Comparison of ENCODE assay signal across 17 cellular contexts in genomic region chr9:89470239-89470638, GRCh38. TPM values are rescaled to one million over a fixed set of nuclear protein-coding genes. Genes with fewer than 3 reads are reported as not detected.
A peak's percentile ranks its signal among the peaks of the same experiment; 100 is the strongest.
DNase-seq lines count a peak whose midpoint lies in the region; ATAC-seq, FAIRE-seq and TF ChIP-seq lines count a peak whose summit lies in the region.
"Had no signal": no experiment of that assay in that cellular context is flagged by ENCODE, and none has a peak within 500 bp of the region (broad histone marks: within the 10 kb centered on the region; RNA-seq: fewer than 3 reads in every experiment).

No MANE protein-coding gene starts in this region.

- H3K4me1 ChIP-seq in A673 (ENCODE audit: insufficient read depth, low read length, poor library complexity, severe bottlenecking) (no peaks in the 10 kb centered on the region), suprapubic skin (peaks cover 2% of the 10 kb centered on the region)

- no peak for TF ChIP-seq EP300 in suprapubic skin (IDR thresholded peaks at IDR 0.05)

- peak; percentile 8 for DNase-seq in NCI-H146 (lab: John Stamatoyannopoulos, UW)
- DNase-seq in NCI-H146 treated with DMSO at 0.1 percent for 48 hours (lab: John Stamatoyannopoulos, UW; ENCODE audit: unreplicated experiment) = no peak
- no peak for DNase-seq in GM12891 (ENCODE audit: insufficient read length, low spot score)
- DNase-seq in T-helper 17 cell = no peak
- DNase-seq in glutamatergic neuron = no peak
- DNase-seq in A673 (ENCODE audit: low spot score) = no peak
- DNase-seq in suprapubic skin (ENCODE audit: low spot score in 2 of 2) = no peak
- DNase-seq: activated CD4-positive, alpha-beta T cell treated with anti-CD3 and anti-CD28 coated beads for 1 hour; cortex of kidney; KBM-7; NCI-H1694 treated with DMSO at 0.1 percent for 48 hours; SK-N-SH; small intestine; thyroid gland had no signal

- H3K27ac Mint-ChIP-seq in T-helper 17 cell (peak overlapping the region; percentile 99), glutamatergic neuron (ENCODE audit: unreplicated experiment) (peak overlapping the region; percentile 82)

- H3K27me3 Mint-ChIP-seq in T-helper 17 cell (no peaks in the 10 kb centered on the region), glutamatergic neuron (ENCODE audit: unreplicated experiment) (peaks cover 3% of the 10 kb centered on the region)

- 81% methylated on average over 2 of the region's 2 CpGs for WGBS in suprapubic skin

- H3K36me3 ChIP-seq in A673 (ENCODE audit: insufficient read depth, low read length, poor library complexity, severe bottlenecking) = no peaks in the 10 kb centered on the region
- H3K36me3 ChIP-seq in suprapubic skin = no peaks in the 10 kb centered on the region
- H3K36me3 ChIP-seq: thyroid gland had no signal

- H3K4me3 Mint-ChIP-seq in T-helper 17 cell (peak overlapping the region; percentile 85), glutamatergic neuron (ENCODE audit: unreplicated experiment) (peak overlapping the region; percentile 52)

- no peak for TF ChIP-seq CTCF in glutamatergic neuron (IDR thresholded peaks at IDR 0.05; ENCODE audit: partially characterized antibody, unreplicated experiment)
- TF ChIP-seq CTCF in A673 (conservative IDR thresholded peaks at IDR 0.05; ENCODE audit: low read depth, low read length) = no peak
- no peak for TF ChIP-seq CTCF in suprapubic skin (IDR thresholded peaks at IDR 0.05)

- FAIRE-seq in GM12891 (lab: Jason Lieb, UNC) = no peak
- FAIRE-seq: A204.1, D721Med, small intestine had no signal

- H3K36me3 Mint-ChIP-seq in T-helper 17 cell (ENCODE audit: low read depth) (peaks cover 3% of the 10 kb centered on the region), glutamatergic neuron (ENCODE audit: unreplicated experiment) (no peaks in the 10 kb centered on the region)

- BruUV-seq in A673 (replicated peaks; lab: Mats Ljungman, UMichigan) = no TSS peak

- intact Hi-C loops in A673 (cut with micrococcal nuclease; ENCODE audit: unreplicated experiment) = no loop called here

- no peaks in the 10 kb centered on the region for H3K9me3 ChIP-seq in T-helper 17 cell (ENCODE audit: control insufficient read depth, low read length, poor library complexity, severe bottlenecking)
- H3K9me3 ChIP-seq in A673 (ENCODE audit: low read depth, low read length, poor library complexity, severe bottlenecking) = no peaks in the 10 kb centered on the region
- H3K9me3 ChIP-seq in suprapubic skin = no peaks in the 10 kb centered on the region
- H3K9me3 ChIP-seq: SK-N-SH, thyroid gland had no signal

- POLR2A ChIA-PET in A673 (lab: Charles Lee; ENCODE audit: low non-redundant PET) = no interaction called here

- H3K4me3 ChIP-seq in A673 (ENCODE audit: low read depth, low read length, poor library complexity, severe bottlenecking) (no peak overlapping the region), suprapubic skin (no peak overlapping the region)
- H3K4me3 ChIP-seq: thyroid gland had no signal

- peaks cover 79% of the 10 kb centered on the region for H3K4me1 Mint-ChIP-seq in T-helper 17 cell
- H3K4me1 Mint-ChIP-seq in glutamatergic neuron (ENCODE audit: low read depth, unreplicated experiment) = peaks cover 64% of the 10 kb centered on the region

- ATAC-seq in T-helper 17 cell (peak; percentile 35), GM18909 (IDR thresholded peaks at IDR 0.05; ENCODE audit: poor library complexity, unreplicated experiment) (no peak)

- H3K9me3 Mint-ChIP-seq in glutamatergic neuron (ENCODE audit: unreplicated experiment) = peaks cover 17% of the 10 kb centered on the region

- no peak overlapping the region for H3K27ac ChIP-seq in A673 (ENCODE audit: low read depth, low read length, poor library complexity, severe bottlenecking)
- H3K27ac ChIP-seq in suprapubic skin = no peak overlapping the region
- H3K27ac ChIP-seq: thyroid gland had no signal

- TF ChIP-seq POLR2A in GM12891 (IDR thresholded peaks at IDR 0.05; ENCODE audit: low read depth, low read length) = no peak
- no peak for TF ChIP-seq POLR2A in suprapubic skin (IDR thresholded peaks at IDR 0.05)

- H3K27me3 ChIP-seq in A673 (replicated peaks; ENCODE audit: insufficient read depth, low read depth, low read length, poor library complexity) (no peaks in the 10 kb centered on the region), suprapubic skin (no peaks in the 10 kb centered on the region)
- H3K27me3 ChIP-seq: thyroid gland had no signal

- CTCF ChIA-PET in A673 (lab: Charles Lee) = no interaction called here

TF ChIP-seq in GM12891, 5 proteins besides CTCF, POLR2A, EP300 and RAD21:
- TF ChIP-seq PAX5 (IDR thresholded peaks at IDR 0.05; ENCODE audit: insufficient read depth, low read length, severe bottlenecking) (no peak), SPI1 (IDR thresholded peaks at IDR 0.05; ENCODE audit: low read depth, low read length) (0 out of 2 replicates have a peak, but pooled peaks have one; percentile 10)

RNA-seq across cellular contexts. Expression of gene SEMA4D, which starts 27.7 kb away (rescaled TPM):
- polyA plus RNA-seq in GM12891 (2012; ENCODE audit: low read depth, missing spikeins) = 42.2 TPM
- total RNA-seq in T-helper 17 cell (100 to 1,000 TPM; 250 to 312 TPM), glutamatergic neuron (ENCODE audit: unreplicated experiment) (192 TPM), A673 (2021) (14.2 and 16.7 TPM in 2 replicates), suprapubic skin (10 to 100 TPM; 37.3 to 50.1 (median 42.6) TPM)
